ENCODE assay signal across 1 cellular context in the genomic region with DNA sequence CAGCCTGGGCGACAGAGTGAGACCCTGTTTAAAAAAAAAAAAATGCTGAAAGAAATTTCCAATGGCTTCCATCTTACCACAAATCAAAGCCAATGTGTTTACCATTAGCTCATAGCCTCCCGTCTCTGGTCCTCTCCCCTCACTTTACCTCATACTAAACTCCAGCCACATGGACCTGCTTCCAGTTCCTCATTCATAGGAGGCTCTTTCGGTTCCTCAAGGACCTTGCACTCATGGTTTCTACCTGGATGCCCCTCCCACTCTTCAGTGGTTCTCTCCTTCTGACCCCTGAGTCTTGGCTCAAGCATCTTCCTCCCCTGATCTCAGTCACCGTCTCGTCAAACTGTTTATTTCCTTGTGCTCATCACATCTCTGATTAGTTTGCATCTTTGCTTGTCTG.
TF ChIP-seq lines count a peak whose summit lies in the region.

No MANE protein-coding gene starts in this region.

TF ChIP-seq in K562, 482 proteins besides CTCF, POLR2A, EP300 and RAD21:
- TF ChIP-seq SPI1 (IDR thresholded peaks at IDR 0.05; ENCODE audit: borderline replicate concordance, low read depth, low read length): peak; percentile 60; the same call in 1 of the 2 replicates
- TF ChIP-seq ZKSCAN3 (CRISPR knock-in tag; IDR thresholded peaks at IDR 0.05): no peak
- no peak for TF ChIP-seq NFE2 (IDR thresholded peaks at IDR 0.05; ENCODE audit: low read depth)
